ENCODE assay signal across 23 cellular contexts in the genomic region with DNA sequence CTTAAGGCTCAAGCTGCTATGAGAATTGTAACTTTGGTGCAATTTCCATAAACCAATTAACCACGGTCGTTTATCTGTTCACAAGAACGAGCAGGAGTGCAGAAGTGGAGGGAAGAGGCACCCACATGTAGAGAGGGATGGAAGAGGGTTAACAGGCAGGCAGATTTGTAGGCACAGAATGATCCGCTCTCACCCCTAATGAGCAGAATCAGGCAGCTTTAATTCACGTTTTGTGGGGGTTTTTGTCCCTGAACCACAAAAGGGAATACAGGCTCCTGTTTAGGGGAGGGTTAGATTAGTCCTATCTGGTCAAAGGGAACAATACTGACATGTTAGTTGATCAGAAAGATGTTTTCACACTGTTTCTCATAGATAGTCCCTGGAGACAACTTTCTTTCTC.
DNase-seq lines count a peak whose midpoint lies in the region; ATAC-seq, FAIRE-seq and TF ChIP-seq lines count a peak whose summit lies in the region.
"Had no signal": no experiment of that assay in that cellular context is flagged by ENCODE, and none has a peak within 500 bp of the region (broad histone marks: within the 10 kb centered on the region; RNA-seq: fewer than 3 reads in every experiment).

No MANE protein-coding gene starts in this region.

- DNase-seq in NCI-H748 treated with DMSO at 0.1 percent for 48 hours (lab: John Stamatoyannopoulos, UW) = peak; percentile 73
- no peak for DNase-seq in H1 (ENCODE audit: low read depth in 1 of 2, low spot score in 2 of 2)
- DNase-seq in mucosa of descending colon = no peak
- no peak for DNase-seq in hypothalamus (lab: John Stamatoyannopoulos, UW)
- DNase-seq: activated B cell treated with CpG ODN at 0.5 μM for 24 hours; activated CD4-positive, alpha-beta memory T cell treated with anti-CD3 and anti-CD28 coated beads for 36 hours; adrenal gland; CD8-positive, alpha-beta memory T cell; GDM1; head of caudate nucleus; Karpas-422; left ventricle myocardium inferior; stimulated activated CD4-positive, alpha-beta T cell treated with anti-CD3 and anti-CD28 coated beads, Interleukin-2, amount 100 ng/mL, for 24 hours; testis had no signal

- H2BK5ac ChIP-seq in H1 (ENCODE audit: low read depth, low read length) = no peak overlapping the region; the same call in 1 of the 2 replicates

- peak overlapping the region; percentile 38 to 41; a peak in 3 of 4 replicates for H3K4me2 ChIP-seq in H1 (ENCODE audit: insufficient read depth in 1 of 2, low read depth in 2 of 2, low read length in 2 of 2)

- no peaks in the 10 kb centered on the region for H3K79me2 ChIP-seq in H1 (ENCODE audit: control insufficient read depth in 1 of 2, insufficient read depth in 2 of 2, low read length in 2 of 2)

- peak overlapping the region; percentile 3 for H4K91ac ChIP-seq in H1 (replicated peaks; ENCODE audit: insufficient read length, low read length)

- no peak overlapping the region for H3K4ac ChIP-seq in H1 (replicated peaks; ENCODE audit: insufficient read length, low read depth, low read length)

- POLR2A ChIA-PET in H1 (lab: Charles Lee; ENCODE audit: partially characterized antibody) = no interaction called here

- no peak overlapping the region for H3K23ac ChIP-seq in H1 (ENCODE audit: insufficient read length)

- no peak for TF ChIP-seq CTCF in H1 (IDR thresholded peaks at IDR 0.05; ENCODE audit: control extremely low read depth in 1 of 3, insufficient read depth in 1 of 3, low read depth in 1 of 3, low read length in 3 of 3)
- TF ChIP-seq CTCF in mucosa of descending colon (IDR thresholded peaks at IDR 0.05) = no peak

- 0 out of 2 replicates have a peak overlapping the region, but pooled peaks have one; percentile 18 for H2BK12ac ChIP-seq in H1 (ENCODE audit: low read depth, low read length)

- peaks cover 57% of the 10 kb centered on the region for H3K4me1 ChIP-seq in HUES64 (ENCODE audit: insufficient read depth, low read length)
- peaks cover 3 to 14% (median 12%) of the 10 kb centered on the region in 4 experiments; a peak in 5 of 7 replicates for H3K4me1 ChIP-seq in H1 (replicated peaks in 1 of 4; ENCODE audit: control insufficient read depth in 3 of 4, insufficient read depth in 4 of 4, low read length in 3 of 4)
- H3K4me1 ChIP-seq in neuron (ENCODE audit: insufficient read depth, low read length) = peaks cover 22% of the 10 kb centered on the region
- no peaks in the 10 kb centered on the region for H3K4me1 ChIP-seq in mucosa of descending colon (ENCODE audit: low read depth)
- H3K4me1 ChIP-seq: adrenal gland, left ventricle myocardium inferior, testis, vagina had no signal

- H3K9ac ChIP-seq in HUES64 (ENCODE audit: low read depth, low read length) (peak overlapping the region; percentile 19; the same call in 1 of the 2 replicates), H1 (replicated peaks in 1 of 4; ENCODE audit: extremely low read depth in 1 of 4, low read depth in 3 of 4, low read length in 3 of 4) (no peak overlapping the region)

- no peak overlapping the region for H3K56ac ChIP-seq in H1 (replicated peaks; ENCODE audit: insufficient read length, low read depth, low read length)

- no peak for TF ChIP-seq POLR2A in H1 (IDR thresholded peaks at IDR 0.05; ENCODE audit: control extremely low read depth in 1 of 2, low read depth in 2 of 2, low read length in 2 of 2)

- H3K4me3 ChIP-seq in HUES64 (ENCODE audit: low read length) (no peak overlapping the region), H1 (ENCODE audit: extremely low read depth in 1 of 4, insufficient read depth in 2 of 4, low read depth in 3 of 4, low read length in 4 of 4) (no peak overlapping the region), neuron (ENCODE audit: low read length) (no peak overlapping the region), mucosa of descending colon (no peak overlapping the region)
- H3K4me3 ChIP-seq: adrenal gland, left ventricle myocardium inferior, SK-N-MC, skin epidermis, testis, vagina had no signal

- H2BK20ac ChIP-seq in H1 (ENCODE audit: low read length) = peak overlapping the region; percentile 72

- H4K8ac ChIP-seq in H1 (ENCODE audit: extremely low read depth, insufficient read depth, low read length) = no peak overlapping the region

- no peak for TF ChIP-seq RAD21 in H1 (IDR thresholded peaks at IDR 0.05 in 1 of 2, conservative IDR thresholded peaks at IDR 0.05 in 1 of 2; ENCODE audit: low read depth in 2 of 2, low read length in 2 of 2)

- no peaks in the 10 kb centered on the region for H3K36me3 ChIP-seq in HUES64 (ENCODE audit: insufficient read depth, low read length)
- H3K36me3 ChIP-seq in H1 (ENCODE audit: control insufficient read depth in 2 of 4, insufficient read depth in 4 of 4, low read length in 3 of 4) = no peaks in the 10 kb centered on the region
- H3K36me3 ChIP-seq in neuron (ENCODE audit: insufficient read depth, low read length) = no peaks in the 10 kb centered on the region
- no peaks in the 10 kb centered on the region for H3K36me3 ChIP-seq in mucosa of descending colon (ENCODE audit: low read depth)
- H3K36me3 ChIP-seq: adrenal gland, left ventricle myocardium inferior, vagina had no signal

- H3K14ac ChIP-seq in H1 (ENCODE audit: insufficient read length) = no peak overlapping the region

- 48% methylated on average over 5 of the region's 5 CpGs for WGBS in HUES64
- 46% methylated on average over 5 of the region's 5 CpGs; no CpG with 5 or more reads in 1 of the 2 experiments for WGBS in H1 (ENCODE audit: extremely low coverage in 1 of 2, insufficient coverage in 1 of 2, insufficient read length in 1 of 2, insufficient replicate concordance in 2 of 2, low coverage in 1 of 2, low lambda C conversion rate in 2 of 2, missing lambda C conversion rate in 1 of 2), 2 experiments

- H3K79me1 ChIP-seq in H1 (ENCODE audit: low read depth, low read length) = no peaks in the 10 kb centered on the region

- no peaks in the 10 kb centered on the region for H3K23me2 ChIP-seq in H1 (ENCODE audit: low read depth, low read length)

- H3K27me3 ChIP-seq in HUES64 (ENCODE audit: insufficient read depth, low read length) (no peaks in the 10 kb centered on the region), H1 (replicated peaks in 1 of 4; ENCODE audit: control insufficient read depth in 3 of 4, extremely low read depth in 1 of 4, insufficient read depth in 3 of 4, low read length in 3 of 4) (no peaks in the 10 kb centered on the region), neuron (ENCODE audit: insufficient read depth, low read length) (peaks cover 18% of the 10 kb centered on the region)
- H3K27me3 ChIP-seq: adrenal gland, testis, vagina had no signal

- peak overlapping the region; percentile 6 for H4K5ac ChIP-seq in H1 (ENCODE audit: insufficient read length, low read depth, low read length)

- CTCF ChIA-PET in H1 (lab: Charles Lee; ENCODE audit: partially characterized antibody) = interaction anchor here (1.0 kb wide), 1 partner anchor 205 kb away, joined by 4 read pairs; no protein-coding TSS in a partner anchor

- peaks cover 9% of the 10 kb centered on the region; the same call in 1 of the 2 replicates for H3K9me3 ChIP-seq in HUES64 (ENCODE audit: insufficient read depth, low read depth, low read length)
- H3K9me3 ChIP-seq in H1 (ENCODE audit: insufficient read depth in 2 of 2, low read depth in 1 of 2, low read length in 1 of 2) = peaks cover 4% of the 10 kb centered on the region in 2 experiments; a peak in 1 of 4 replicates
- H3K9me3 ChIP-seq in neuron (ENCODE audit: low read length) = no peaks in the 10 kb centered on the region
- H3K9me3 ChIP-seq in mucosa of descending colon = no peaks in the 10 kb centered on the region
- H3K9me3 ChIP-seq: adrenal gland, testis, vagina had no signal

- no peak overlapping the region for H3K18ac ChIP-seq in H1 (ENCODE audit: extremely low read depth, low read length)

- no peak for FAIRE-seq in H1 (lab: Jason Lieb, UNC)
- FAIRE-seq: endothelial cell of umbilical vein had no signal

- no peak overlapping the region for H2BK15ac ChIP-seq in H1 (ENCODE audit: low read length)

- no peaks in the 10 kb centered on the region for H4K20me1 ChIP-seq in H1 (replicated peaks in 1 of 2; ENCODE audit: control insufficient read depth in 1 of 2, insufficient read depth in 2 of 2, low read length in 2 of 2)

- H3K27ac ChIP-seq in HUES64 (ENCODE audit: low read depth, low read length) = peak overlapping the region; percentile 86
- H3K27ac ChIP-seq in H1 (ENCODE audit: low read depth, low read length) = peak overlapping the region; percentile 14; the same call in 1 of the 2 replicates
- H3K27ac ChIP-seq: adrenal gland, left ventricle myocardium inferior, SK-N-MC, skin epidermis, testis, vagina had no signal

- H2AK5ac ChIP-seq in H1 (ENCODE audit: low read depth, low read length) = no peak overlapping the region

- peak overlapping the region; percentile 7 for H2BK120ac ChIP-seq in H1 (replicated peaks; ENCODE audit: low read depth, low read length)

- H2AFZ ChIP-seq in H1 (ENCODE audit: low read length) (peak overlapping the region; percentile 92), neuron (ENCODE audit: low read depth, low read length) (peak overlapping the region; percentile 35)

- TF ChIP-seq EP300 in H1 (IDR thresholded peaks at IDR 0.05; ENCODE audit: borderline replicate concordance in 1 of 2, low read depth in 2 of 2, low read length in 2 of 2) = no peak

- no peak for ATAC-seq in mucosa of descending colon
- ATAC-seq in HG02759 (IDR thresholded peaks at IDR 0.05; ENCODE audit: unreplicated experiment) = no peak
- ATAC-seq: HCT116; stimulated activated effector memory CD8-positive, alpha-beta T cell treated with anti-CD3 and anti-CD28 coated beads, Interleukin-12 subunit alpha, Interleukin-12 subunit beta, amount 100 ng/mL, for 72 hours had no signal

- intact Hi-C loops in mucosa of descending colon (cut with DNase I, micrococcal nuclease) = no loop called here

TF ChIP-seq in H1, 55 proteins besides CTCF, POLR2A, EP300 and RAD21:
- no peak for TF ChIP-seq CBX8 (IDR thresholded peaks at IDR 0.05; ENCODE audit: borderline replicate concordance, low read depth, low read length)
- TF ChIP-seq, protein P1, sequence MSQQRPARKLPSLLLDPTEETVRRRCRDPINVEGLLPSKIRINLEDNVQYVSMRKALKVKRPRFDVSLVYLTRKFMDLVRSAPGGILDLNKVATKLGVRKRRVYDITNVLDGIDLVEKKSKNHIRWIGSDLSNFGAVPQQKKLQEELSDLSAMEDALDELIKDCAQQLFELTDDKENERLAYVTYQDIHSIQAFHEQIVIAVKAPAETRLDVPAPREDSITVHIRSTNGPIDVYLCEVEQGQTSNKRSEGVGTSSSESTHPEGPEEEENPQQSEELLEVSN (IDR thresholded peaks at IDR 0.05) = peak; percentile 65; the same call in 1 of the 2 replicates
TF ChIP-seq in H1: peak in this region for 1.
